1 cellular context compared by ENCODE assay signal in the genomic region with DNA sequence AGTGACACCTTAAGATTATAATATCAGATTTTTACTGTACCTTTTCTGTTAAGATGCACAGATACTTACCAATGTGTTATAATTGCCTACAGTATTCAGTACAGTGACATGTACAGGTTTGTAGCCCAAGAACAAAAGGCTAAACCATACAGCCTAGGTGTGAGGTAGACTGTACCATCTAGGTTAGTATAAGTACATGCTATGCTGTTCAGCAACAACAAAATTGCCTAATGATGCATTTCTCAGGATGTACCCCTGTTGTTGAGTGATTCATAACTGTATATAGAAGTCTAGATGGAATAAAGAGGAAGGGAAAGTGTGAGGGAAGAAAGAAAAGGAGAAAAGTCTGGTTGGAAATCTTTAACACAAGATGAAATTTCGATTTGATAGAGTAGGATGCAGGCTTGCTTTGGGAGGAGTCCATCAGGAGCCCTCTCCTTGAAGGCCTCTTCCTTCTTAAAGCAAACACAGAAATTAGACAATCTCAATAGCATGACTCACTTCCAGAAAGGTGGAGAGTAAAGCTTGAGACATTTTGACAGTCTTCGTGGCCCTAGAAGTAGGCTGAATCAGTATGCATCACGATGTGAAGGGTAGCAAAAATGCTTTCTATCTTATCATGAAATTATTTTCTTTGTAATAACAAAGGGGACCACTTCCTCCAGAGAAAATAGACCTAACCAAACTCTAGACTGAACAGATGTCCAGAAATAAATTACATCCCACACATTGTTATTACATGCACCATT.
TF ChIP-seq lines count a peak whose summit lies in the region.

No MANE protein-coding gene starts in this region.

TF ChIP-seq in HCT116, 20 proteins besides CTCF, POLR2A, EP300 and RAD21 (continued from another document):
- TF ChIP-seq, protein P1, sequence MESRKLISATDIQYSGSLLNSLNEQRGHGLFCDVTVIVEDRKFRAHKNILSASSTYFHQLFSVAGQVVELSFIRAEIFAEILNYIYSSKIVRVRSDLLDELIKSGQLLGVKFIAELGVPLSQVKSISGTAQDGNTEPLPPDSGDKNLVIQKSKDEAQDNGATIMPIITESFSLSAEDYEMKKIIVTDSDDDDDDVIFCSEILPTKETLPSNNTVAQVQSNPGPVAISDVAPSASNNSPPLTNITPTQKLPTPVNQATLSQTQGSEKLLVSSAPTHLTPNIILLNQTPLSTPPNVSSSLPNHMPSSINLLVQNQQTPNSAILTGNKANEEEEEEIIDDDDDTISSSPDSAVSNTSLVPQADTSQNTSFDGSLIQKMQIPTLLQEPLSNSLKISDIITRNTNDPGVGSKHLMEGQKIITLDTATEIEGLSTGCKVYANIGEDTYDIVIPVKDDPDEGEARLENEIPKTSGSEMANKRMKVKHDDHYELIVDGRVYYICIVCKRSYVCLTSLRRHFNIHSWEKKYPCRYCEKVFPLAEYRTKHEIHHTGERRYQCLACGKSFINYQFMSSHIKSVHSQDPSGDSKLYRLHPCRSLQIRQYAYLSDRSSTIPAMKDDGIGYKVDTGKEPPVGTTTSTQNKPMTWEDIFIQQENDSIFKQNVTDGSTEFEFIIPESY (IDR thresholded peaks at IDR 0.05; ENCODE audit: extremely low read depth, insufficient replicate concordance, low read length): no peak
- TF ChIP-seq POLR2AphosphoS5 (IDR thresholded peaks at IDR 0.05; ENCODE audit: low read depth, low read length): no peak
- TF ChIP-seq SRF (IDR thresholded peaks at IDR 0.05; ENCODE audit: low read depth): peak; percentile 48; the same call in 1 of the 2 replicates
- TF ChIP-seq CEBPB (IDR thresholded peaks at IDR 0.05; ENCODE audit: low read depth): peak; percentile 64
- peak; percentile 74 for TF ChIP-seq FOSL1 (IDR thresholded peaks at IDR 0.05; ENCODE audit: low read depth)
